ENCODE assay signal across 9 cellular contexts in the genomic region with DNA sequence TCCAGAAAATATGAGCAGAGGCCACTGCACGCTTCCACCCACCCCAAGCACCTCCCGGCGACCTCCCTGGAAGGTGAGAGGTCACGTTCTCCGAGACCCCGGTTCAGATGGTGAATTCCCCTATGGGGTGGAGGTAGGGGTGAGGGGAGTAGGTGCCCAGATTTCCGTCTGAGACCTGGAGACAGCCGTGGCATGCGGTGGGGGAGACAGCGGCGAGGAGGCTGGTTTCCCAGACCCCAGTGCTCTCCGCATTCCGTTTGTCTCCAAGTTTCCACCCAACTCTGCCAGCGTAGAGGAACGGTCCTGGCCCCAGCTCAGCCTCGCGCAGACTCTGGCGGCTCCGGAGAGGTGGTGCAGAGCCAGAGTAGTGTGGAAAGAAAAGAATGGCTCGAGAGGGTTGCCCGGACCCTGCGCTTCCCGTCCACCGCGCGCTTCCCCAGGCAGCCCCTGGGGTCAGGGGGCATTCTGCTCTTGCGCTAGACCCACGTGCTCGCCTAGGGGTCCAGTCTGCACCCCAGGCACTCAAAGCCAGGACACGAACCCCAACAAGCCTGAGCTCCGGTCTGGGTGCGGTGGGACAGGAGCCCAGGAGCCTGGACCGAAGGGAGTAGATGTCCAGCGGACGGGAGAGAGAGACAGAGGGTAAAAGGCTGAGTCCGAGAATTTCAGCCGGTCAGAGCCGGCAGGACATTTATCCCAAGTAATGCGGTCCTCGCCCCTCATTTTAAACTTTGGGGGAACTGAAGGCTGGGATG. TPM values are rescaled to one million over a fixed set of nuclear protein-coding genes. Genes with fewer than 3 reads are reported as not detected.
DNase-seq lines count a peak whose midpoint lies in the region; ATAC-seq, FAIRE-seq and TF ChIP-seq lines count a peak whose summit lies in the region.
"Had no signal": no experiment of that assay in that cellular context is flagged by ENCODE, and none has a peak within 500 bp of the region (broad histone marks: within the 10 kb centered on the region; RNA-seq: fewer than 3 reads in every experiment).

No MANE protein-coding gene starts in this region.

- peak; percentile 41 for TF ChIP-seq CTCF in AG09309 (IDR thresholded peaks at IDR 0.05; ENCODE audit: control insufficient read depth, insufficient read depth, low read depth, low read length, missing control alignments)

- intact Hi-C loops in posterior vena cava (cut with DNase I) = loop anchor here (2.0 to 10.0 kb wide), 3 partner anchors 134 to 242 kb away; no protein-coding TSS in a partner anchor

- FAIRE-seq in HTR-8/SVneo (lab: Jason Lieb, UNC) = peak; percentile 60
- FAIRE-seq: islet of Langerhans had no signal

- DNase-seq in AG09309 (ENCODE audit: low read depth) (no peak), HTR-8/SVneo (ENCODE audit: insufficient read length, low spot score) (peak; percentile 77), amygdala (lab: John Stamatoyannopoulos, UW) (peak in 44 of 56 donors; percentile 19 to 78 (median 56)), hepatic stellate cell (ENCODE audit: low spot score) (peak; percentile 79), posterior vena cava (ENCODE audit: low spot score) (peak; percentile 89), NCI-H446 (lab: John Stamatoyannopoulos, UW) (no peak)
- DNase-seq in effector CD8-positive, alpha-beta T cell (lab: John Stamatoyannopoulos, UW) = no peak

- ATAC-seq in HG03432 (IDR thresholded peaks at IDR 0.05; ENCODE audit: unreplicated experiment) = no peak

- peak overlapping the region; percentile 71 for H3K4me3 ChIP-seq in AG09309 (ENCODE audit: control insufficient read depth, low read depth, low read length)

RNA-seq across cellular contexts. Expression of a gene that starts 3.9 kb away (rescaled TPM):
- total RNA-seq in posterior vena cava = 100 to 1,000 TPM; 130 to 245 TPM

Comparison
In these comparisons a context has a peak if more than half of its experiments do, and no peak if none do; other contexts are left out.
1. DNase-seq: peak in HTR-8/SVneo (single experiment), amygdala (44 of 56), hepatic stellate cell (single experiment) and posterior vena cava (single experiment); none in AG09309 (single experiment), effector CD8-positive, alpha-beta T cell (single experiment) and NCI-H446 (0 of 2).